In genomic region chr1:99758073-99758511, GRCh38 we compare ENCODE assay signal across 1 cellular context.
TF ChIP-seq lines count a peak whose summit lies in the region.

No MANE protein-coding gene starts in this region.

TF ChIP-seq in liver, 16 proteins besides CTCF, POLR2A, EP300 and RAD21 (continued from another document):
- TF ChIP-seq REST (IDR thresholded peaks at IDR 0.05): no peak
- TF ChIP-seq EGR1 (IDR thresholded peaks at IDR 0.05; ENCODE audit: low read depth in 2 of 2): no peak
- TF ChIP-seq HNF4G (IDR thresholded peaks at IDR 0.05): no peak
- TF ChIP-seq FOXA1 (IDR thresholded peaks at IDR 0.05): no peak
- TF ChIP-seq SP1 (IDR thresholded peaks at IDR 0.05): no peak
- no peak for TF ChIP-seq NR2F2 (IDR thresholded peaks at IDR 0.05)
- TF ChIP-seq RXRA (IDR thresholded peaks at IDR 0.05): no peak
- TF ChIP-seq, protein P1, sequence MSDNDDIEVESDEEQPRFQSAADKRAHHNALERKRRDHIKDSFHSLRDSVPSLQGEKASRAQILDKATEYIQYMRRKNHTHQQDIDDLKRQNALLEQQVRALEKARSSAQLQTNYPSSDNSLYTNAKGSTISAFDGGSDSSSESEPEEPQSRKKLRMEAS (IDR thresholded peaks at IDR 0.05): no peak
- TF ChIP-seq YY1 (IDR thresholded peaks at IDR 0.05): no peak
- TF ChIP-seq, protein P2, sequence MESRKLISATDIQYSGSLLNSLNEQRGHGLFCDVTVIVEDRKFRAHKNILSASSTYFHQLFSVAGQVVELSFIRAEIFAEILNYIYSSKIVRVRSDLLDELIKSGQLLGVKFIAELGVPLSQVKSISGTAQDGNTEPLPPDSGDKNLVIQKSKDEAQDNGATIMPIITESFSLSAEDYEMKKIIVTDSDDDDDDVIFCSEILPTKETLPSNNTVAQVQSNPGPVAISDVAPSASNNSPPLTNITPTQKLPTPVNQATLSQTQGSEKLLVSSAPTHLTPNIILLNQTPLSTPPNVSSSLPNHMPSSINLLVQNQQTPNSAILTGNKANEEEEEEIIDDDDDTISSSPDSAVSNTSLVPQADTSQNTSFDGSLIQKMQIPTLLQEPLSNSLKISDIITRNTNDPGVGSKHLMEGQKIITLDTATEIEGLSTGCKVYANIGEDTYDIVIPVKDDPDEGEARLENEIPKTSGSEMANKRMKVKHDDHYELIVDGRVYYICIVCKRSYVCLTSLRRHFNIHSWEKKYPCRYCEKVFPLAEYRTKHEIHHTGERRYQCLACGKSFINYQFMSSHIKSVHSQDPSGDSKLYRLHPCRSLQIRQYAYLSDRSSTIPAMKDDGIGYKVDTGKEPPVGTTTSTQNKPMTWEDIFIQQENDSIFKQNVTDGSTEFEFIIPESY (IDR thresholded peaks at IDR 0.05): no peak
- no peak for TF ChIP-seq FOXA2 (IDR thresholded peaks at IDR 0.05)
